Comparison of ENCODE assay signal across 11 cellular contexts in genomic region chr12:63955831-63956685, GRCh38.
DNase-seq lines count a peak whose midpoint lies in the region; ATAC-seq and TF ChIP-seq lines count a peak whose summit lies in the region.
"Had no signal": no experiment of that assay in that cellular context is flagged by ENCODE, and none has a peak within 500 bp of the region (broad histone marks: within the 10 kb centered on the region; RNA-seq: fewer than 3 reads in every experiment).

No MANE protein-coding gene starts in this region.

- no peaks in the 10 kb centered on the region for H3K27me3 ChIP-seq in osteoblast (ENCODE audit: insufficient read depth, low read length)

- no peak for TF ChIP-seq POLR2A in NB4 (IDR thresholded peaks at IDR 0.05; ENCODE audit: extremely low read depth, insufficient read length)

- H2AFZ ChIP-seq in osteoblast (ENCODE audit: low read length) = no peak overlapping the region

- DNase-seq in AG08396 (ENCODE audit: low spot score) (peak; percentile 15), NB4 (ENCODE audit: low read depth) (peak; percentile 79), fibroblast of peridontal ligament (ENCODE audit: extremely low read depth) (peak; percentile 56), osteoblast (ENCODE audit: insufficient read length, low spot score, missing footprints) (peak; percentile 59), NCI-H510A treated with DMSO at 0.1 percent for 48 hours (lab: John Stamatoyannopoulos, UW) (no peak), SHP77 treated with DMSO at 0.1 percent for 48 hours (lab: John Stamatoyannopoulos, UW) (no peak)
- DNase-seq in stimulated activated CD4-positive, alpha-beta T cell treated with anti-CD3 and anti-CD28 coated beads, Interleukin-15, amount 100 ng/mL, for 24 hours = no peak
- DNase-seq: NCI-H2029, T1000 had no signal

- no peaks in the 10 kb centered on the region for H3K36me3 ChIP-seq in osteoblast (ENCODE audit: insufficient read depth, low read length)

- peaks cover 10% of the 10 kb centered on the region for H3K4me1 ChIP-seq in osteoblast (ENCODE audit: insufficient read depth, low read length)

- H3K4me3 ChIP-seq in NB4 (ENCODE audit: low read depth, low read length) (no peak overlapping the region), osteoblast (ENCODE audit: insufficient read depth, low read length) (no peak overlapping the region)
- H3K4me3 ChIP-seq: skin epidermis had no signal

- peaks cover 27% of the 10 kb centered on the region for H4K20me1 ChIP-seq in osteoblast (ENCODE audit: insufficient read depth, low read length)

- TF ChIP-seq CTCF in NB4 (IDR thresholded peaks at IDR 0.05; ENCODE audit: low read depth, low read length) = no peak
- no peak for TF ChIP-seq CTCF in osteoblast (IDR thresholded peaks at IDR 0.05; ENCODE audit: extremely low read depth, low read depth, low read length)

- H3K4me2 ChIP-seq in osteoblast (ENCODE audit: insufficient read depth, low read length) = peak overlapping the region; percentile 39

- H3K9me3 ChIP-seq in osteoblast (ENCODE audit: low read depth, low read length) = no peaks in the 10 kb centered on the region

- ATAC-seq in GM21619 (IDR thresholded peaks at IDR 0.05; ENCODE audit: unreplicated experiment) = no peak

- H3K27ac ChIP-seq in osteoblast (ENCODE audit: low read depth, low read length) = no peak overlapping the region

- peaks cover 90% of the 10 kb centered on the region for H3K79me2 ChIP-seq in osteoblast (ENCODE audit: insufficient read depth, low read length)

Comparison
In these comparisons a context has a peak if more than half of its experiments do, and no peak if none do; other contexts are left out.
1. DNase-seq: peak in AG08396 (single experiment), NB4 (single experiment), fibroblast of peridontal ligament (single experiment) and osteoblast (single experiment); none in NCI-H510A treated with DMSO at 0.1 percent for 48 hours (single experiment), stimulated activated CD4-positive, alpha-beta T cell treated with anti-CD3 and anti-CD28 coated beads, Interleukin-15, amount 100 ng/mL, for 24 hours (single experiment) and SHP77 treated with DMSO at 0.1 percent for 48 hours (single experiment).